ENCODE assay signal across 17 cellular contexts in genomic region chr4:160129439-160129838, GRCh38.
DNase-seq lines count a peak whose midpoint lies in the region; ATAC-seq, FAIRE-seq and TF ChIP-seq lines count a peak whose summit lies in the region.
"Had no signal": no experiment of that assay in that cellular context is flagged by ENCODE, and none has a peak within 500 bp of the region (broad histone marks: within the 10 kb centered on the region; RNA-seq: fewer than 3 reads in every experiment).

No MANE protein-coding gene starts in this region.

- no peaks in the 10 kb centered on the region for H3F3A ChIP-seq in GM23248 (ENCODE audit: insufficient read depth)

- H3K27ac ChIP-seq in A549 (peak overlapping the region in 1 of 2 experiments; percentile 60; a peak in 2 of 6 replicates), GM23248 (no peak overlapping the region)

- ATAC-seq in A549 (peak in 1 of 2 experiments; percentile 62; a peak in 2 of 6 replicates), left colon (peak; percentile 74), HG03354 (IDR thresholded peaks at IDR 0.05; ENCODE audit: poor library complexity, severe bottlenecking, unreplicated experiment) (no peak), HG03135 (IDR thresholded peaks at IDR 0.05; ENCODE audit: unreplicated experiment) (no peak)
- ATAC-seq: activated CD4-positive, alpha-beta T cell treated with anti-CD3 and anti-CD28 coated beads for 36 hours had no signal

- no peak overlapping the region for H2AFZ ChIP-seq in GM23248

- TF ChIP-seq EP300 in A549 (IDR thresholded peaks at IDR 0.05) (no peak), Ishikawa (IDR thresholded peaks at IDR 0.05; ENCODE audit: borderline replicate concordance) (peak; percentile 76; the same call in 1 of the 2 replicates)

- H3K9me3 ChIP-seq in A549 (no peaks in the 10 kb centered on the region), GM23248 (ENCODE audit: low read depth) (peaks cover 7% of the 10 kb centered on the region)

- intact Hi-C loops in left colon (cut with DNase I, micrococcal nuclease): no loop called here

- H3K4me2 ChIP-seq in A549 (peak overlapping the region; percentile 52), GM23248 (ENCODE audit: unreplicated experiment) (no peak overlapping the region)

- POLR2A ChIA-PET in A549 (lab: Yijun Ruan, JAX): no interaction called here

- H4K20me1 ChIP-seq in GM23248 (ENCODE audit: insufficient read depth): no peaks in the 10 kb centered on the region

- no peak for TF ChIP-seq POLR2A in A549 (IDR thresholded peaks at IDR 0.05; ENCODE audit: low read length)

- H3K9me2 ChIP-seq in GM23248 (ENCODE audit: insufficient read depth): no peaks in the 10 kb centered on the region

- TF ChIP-seq CTCF in A549 (IDR thresholded peaks at IDR 0.05): no peak
- no peak for TF ChIP-seq CTCF in astrocyte of the spinal cord (IDR thresholded peaks at IDR 0.05; ENCODE audit: low read depth, low read length)

- TF ChIP-seq RAD21 in A549 (conservative IDR thresholded peaks at IDR 0.05 in 1 of 2, IDR thresholded peaks at IDR 0.05 in 1 of 2) (no peak), Ishikawa (IDR thresholded peaks at IDR 0.05; ENCODE audit: low read depth) (no peak)

- in situ Hi-C loops in astrocyte of the spinal cord (cut with HindIII; ENCODE audit: low sequenced_read_pairs) (no loop called here), GM23248 (cut with MboI) (no loop called here)

- no peak overlapping the region for H3K4me3 ChIP-seq in A549
- no peak overlapping the region for H3K4me3 ChIP-seq in astrocyte of the spinal cord (ENCODE audit: low read depth, low read length)
- H3K4me3 ChIP-seq in GM23248: no peak overlapping the region

- 34% methylated on average over 2 of the region's 2 CpGs for WGBS in A549 (ENCODE audit: missing lambda C conversion rate)
- WGBS in GM23248 (ENCODE audit: low coverage in 1 of 2, low lambda C conversion rate in 2 of 2, missing lambda C conversion rate in 2 of 2), 2 experiments: 8 to 9% methylated on average over 2 of the region's 2 CpGs

- H3K4me1 ChIP-seq in A549 (peaks cover 13% of the 10 kb centered on the region), GM23248 (ENCODE audit: insufficient read depth) (no peaks in the 10 kb centered on the region)

- DNase-seq in A549 (ENCODE audit: low read depth in 1 of 2, low spot score in 1 of 2): peak in 1 of 2 experiments; percentile 27
- peak; percentile 85 for DNase-seq in astrocyte of the spinal cord (ENCODE audit: low read depth, low spot score)
- no peak for DNase-seq in left colon
- DNase-seq in GM23248: no peak
- no peak for DNase-seq in NCI-H1105 (lab: John Stamatoyannopoulos, UW)
- DNase-seq: activated CD4-positive, alpha-beta T cell treated with anti-CD3 and anti-CD28 coated beads for 36 hours; activated naive CD8-positive, alpha-beta T cell treated with anti-CD3 and anti-CD28 coated beads, Interleukin-2, amount 10 ng/mL, durations not matched to agents 7 days and 5 days; CD4-positive, alpha-beta memory T cell; GDM1; NCI-H187 treated with DMSO at 0.1 percent for 48 hours; NCI-H510A treated with DMSO at 0.1 percent for 48 hours; stimulated activated CD4-positive, alpha-beta T cell treated with anti-CD3 and anti-CD28 coated beads, Interleukin-15, amount 100 ng/mL, for 24 hours; T-helper 2 cell had no signal

- no peaks in the 10 kb centered on the region for H3K79me2 ChIP-seq in GM23248 (ENCODE audit: insufficient read depth)

- H3K27me3 ChIP-seq in GM23248 (replicated peaks; ENCODE audit: insufficient read depth): no peaks in the 10 kb centered on the region

- FAIRE-seq in A549 (lab: Jason Lieb, UNC): no peak
- FAIRE-seq: islet of Langerhans had no signal

- H3K9ac ChIP-seq in GM23248: no peak overlapping the region

- H3K36me3 ChIP-seq in GM23248 (ENCODE audit: low read depth): no peaks in the 10 kb centered on the region; the same call in 1 of the 2 replicates

- CTCF ChIA-PET in A549 (lab: Yijun Ruan, JAX): no interaction called here

TF ChIP-seq in A549, 52 proteins besides CTCF, POLR2A, EP300 and RAD21:
- no peak for TF ChIP-seq CHD2 (IDR thresholded peaks at IDR 0.05; ENCODE audit: low read length, partially characterized antibody)
- no peak for TF ChIP-seq FOSL2 (IDR thresholded peaks at IDR 0.05)
- 0 out of 2 replicates have a peak, but pooled peaks have one; percentile 2 for TF ChIP-seq FOSL2 (CRISPR knock-in tag; IDR thresholded peaks at IDR 0.05)

TF ChIP-seq in Ishikawa, 13 proteins besides CTCF, POLR2A, EP300 and RAD21:
- TF ChIP-seq NFIC (IDR thresholded peaks at IDR 0.05): no peak
- TF ChIP-seq TEAD4 (IDR thresholded peaks at IDR 0.05): peak; percentile 87
- peak; percentile 59; the same call in 1 of the 2 replicates for TF ChIP-seq CEBPB (IDR thresholded peaks at IDR 0.05)
- TF ChIP-seq TCF12 (IDR thresholded peaks at IDR 0.05; ENCODE audit: low read depth): peak; percentile 76
- no peak for TF ChIP-seq YY1 (IDR thresholded peaks at IDR 0.05; ENCODE audit: low read depth)
- TF ChIP-seq TAF1 (IDR thresholded peaks at IDR 0.05; ENCODE audit: low read depth): no peak
